In genomic region chr21:36965720-36966065, GRCh38 we compare ENCODE assay signal across 9 cellular contexts. TPM values are rescaled to one million over a fixed set of nuclear protein-coding genes. Genes with fewer than 3 reads are reported as not detected.
DNase-seq lines count a peak whose midpoint lies in the region; ATAC-seq and TF ChIP-seq lines count a peak whose summit lies in the region.
"Had no signal": no experiment of that assay in that cellular context is flagged by ENCODE, and none has a peak within 500 bp of the region (broad histone marks: within the 10 kb centered on the region; RNA-seq: fewer than 3 reads in every experiment).

No MANE protein-coding gene starts in this region.

- POLR2A ChIA-PET in CD8-positive, alpha-beta T cell (lab: Charles Lee), result interaction anchor here (1.5 to 1.7 kb wide), 4 partner anchors 11 to 107 kb away, joined by 3 to 9 read pairs (median 4); partner anchors contain the start of genes PIGP and TTC3

- peaks cover 8% of the 10 kb centered on the region for H3K36me3 Mint-ChIP-seq in CD8-positive, alpha-beta T cell
- H3K36me3 Mint-ChIP-seq in endothelial cell (ENCODE audit: low read depth, unreplicated experiment) (peaks cover 11% of the 10 kb centered on the region), neural progenitor cell (peaks cover 10% of the 10 kb centered on the region)

- no peak overlapping the region for H2AFZ ChIP-seq in OCI-LY1 (ENCODE audit: low read length)
- H2AFZ ChIP-seq in neural progenitor cell (replicated peaks), result peak overlapping the region; percentile 98

- CTCF ChIA-PET in CD8-positive, alpha-beta T cell (lab: Charles Lee), result interaction anchor here (0.9 to 2.5 kb wide), 5 partner anchors 11 to 28 kb away, joined by 4 to 11 read pairs (median 7); no protein-coding TSS in a partner anchor

- H3K79me2 ChIP-seq in OCI-LY1 (ENCODE audit: insufficient read depth, low read length), result no peaks in the 10 kb centered on the region
- H3K79me2 ChIP-seq in neural progenitor cell (ENCODE audit: low read depth), result no peaks in the 10 kb centered on the region

- H3K4me1 ChIP-seq in CD8-positive, alpha-beta T cell (ENCODE audit: insufficient read depth, low read length), result peaks cover 10% of the 10 kb centered on the region
- H3K4me1 ChIP-seq in OCI-LY1 (ENCODE audit: insufficient read depth, low read length, severe bottlenecking) (peaks cover 27% of the 10 kb centered on the region), neural progenitor cell (no peaks in the 10 kb centered on the region)

- DNase-seq in CD8-positive, alpha-beta T cell, result no peak
- no peak for DNase-seq in endothelial cell (ENCODE audit: low spot score)
- DNase-seq in neural progenitor cell (ENCODE audit: low spot score), result no peak
- no peak for DNase-seq in NCI-H2081 treated with DMSO at 0.1 percent for 48 hours (lab: John Stamatoyannopoulos, UW)
- no peak for DNase-seq in AG08396 (ENCODE audit: low spot score)
- DNase-seq in D341Med (ENCODE audit: low spot score), result no peak
- no peak for DNase-seq in SHP77 treated with DMSO at 0.1 percent for 48 hours (lab: John Stamatoyannopoulos, UW)

- no peaks in the 10 kb centered on the region for H3K9me3 ChIP-seq in CD8-positive, alpha-beta T cell (ENCODE audit: low read length)
- H3K9me3 ChIP-seq in OCI-LY1 (ENCODE audit: low read length) (no peaks in the 10 kb centered on the region), neural progenitor cell (ENCODE audit: low read depth) (no peaks in the 10 kb centered on the region)

- no peak for TF ChIP-seq CTCF in CD8-positive, alpha-beta T cell (IDR thresholded peaks at IDR 0.05)
- TF ChIP-seq CTCF in OCI-LY1 (IDR thresholded peaks at IDR 0.05; ENCODE audit: low read length) (no peak), endothelial cell (IDR thresholded peaks at IDR 0.05; ENCODE audit: unreplicated experiment) (no peak), neural progenitor cell (IDR thresholded peaks at IDR 0.05) (no peak)

- H3K36me3 ChIP-seq in CD8-positive, alpha-beta T cell (ENCODE audit: insufficient read depth, low read length), result no peaks in the 10 kb centered on the region
- H3K36me3 ChIP-seq in OCI-LY1 (ENCODE audit: insufficient read depth, low read length) (peaks cover 10% of the 10 kb centered on the region), neural progenitor cell (no peaks in the 10 kb centered on the region)

- H3K9me3 Mint-ChIP-seq in CD8-positive, alpha-beta T cell, result no peaks in the 10 kb centered on the region
- H3K9me3 Mint-ChIP-seq in endothelial cell (ENCODE audit: unreplicated experiment), result no peaks in the 10 kb centered on the region
- H3K9me3 Mint-ChIP-seq in neural progenitor cell, result no peaks in the 10 kb centered on the region

- peaks cover 21% of the 10 kb centered on the region for H3K4me1 Mint-ChIP-seq in CD8-positive, alpha-beta T cell (ENCODE audit: low read depth)
- peaks cover 39% of the 10 kb centered on the region for H3K4me1 Mint-ChIP-seq in endothelial cell (ENCODE audit: unreplicated experiment)
- H3K4me1 Mint-ChIP-seq in neural progenitor cell, result peaks cover 15% of the 10 kb centered on the region

- peak overlapping the region; percentile 66 for H3K4me3 ChIP-seq in CD8-positive, alpha-beta T cell (ENCODE audit: low read depth, low read length)
- H3K4me3 ChIP-seq in OCI-LY1 (ENCODE audit: low read depth, low read length, poor library complexity, severe bottlenecking), result peak overlapping the region; percentile 100
- peak overlapping the region; percentile 94 for H3K4me3 ChIP-seq in neural progenitor cell

- no peaks in the 10 kb centered on the region for H3K27me3 Mint-ChIP-seq in CD8-positive, alpha-beta T cell (ENCODE audit: low read depth)
- peaks cover 6% of the 10 kb centered on the region for H3K27me3 Mint-ChIP-seq in endothelial cell (ENCODE audit: unreplicated experiment)
- H3K27me3 Mint-ChIP-seq in neural progenitor cell (ENCODE audit: insufficient read depth, low read depth), result peaks cover 3% of the 10 kb centered on the region

- H4K20me1 ChIP-seq in OCI-LY1 (ENCODE audit: insufficient read depth, low read length) (no peaks in the 10 kb centered on the region), neural progenitor cell (ENCODE audit: low read depth) (no peaks in the 10 kb centered on the region)

- peak overlapping the region; percentile 85 for H3K4me3 Mint-ChIP-seq in CD8-positive, alpha-beta T cell
- H3K4me3 Mint-ChIP-seq in endothelial cell (ENCODE audit: unreplicated experiment) (peak overlapping the region; percentile 97), neural progenitor cell (peak overlapping the region; percentile 87)

- peak overlapping the region; percentile 89 for H3K4me2 ChIP-seq in OCI-LY1 (ENCODE audit: low read length)
- H3K4me2 ChIP-seq in neural progenitor cell, result peak overlapping the region; percentile 90

- no peaks in the 10 kb centered on the region for H3K9me2 ChIP-seq in OCI-LY1 (ENCODE audit: low read depth, low read length)

- no peaks in the 10 kb centered on the region for H3K27me3 ChIP-seq in CD8-positive, alpha-beta T cell (ENCODE audit: insufficient read depth, low read length)
- H3K27me3 ChIP-seq in OCI-LY1 (ENCODE audit: insufficient read depth, low read length), result no peaks in the 10 kb centered on the region
- H3K27me3 ChIP-seq in neural progenitor cell, result no peaks in the 10 kb centered on the region

- H3K9ac ChIP-seq in OCI-LY1 (ENCODE audit: low read length) (peak overlapping the region; percentile 100), neural progenitor cell (no peak overlapping the region)

- H3F3A ChIP-seq in OCI-LY1 (ENCODE audit: insufficient read depth, low read length) (no peaks in the 10 kb centered on the region), neural progenitor cell (ENCODE audit: low read depth) (peaks cover 28% of the 10 kb centered on the region)

- intact Hi-C loops in CD8-positive, alpha-beta T cell (cut with DNase I, micrococcal nuclease), result loop anchor here (1.0 to 10.0 kb wide), 9 partner anchors 24 to 903 kb away; partner anchors contain the start of genes DYRK1A (in 1 of the 2), PIGP (in 1 of the 2), RIPPLY3 (in 1 of the 2) and SETD4 (in 1 of the 2)

- no peak for ATAC-seq in CD8-positive, alpha-beta T cell

- H3K27ac Mint-ChIP-seq in CD8-positive, alpha-beta T cell, result peak overlapping the region; percentile 90
- H3K27ac Mint-ChIP-seq in endothelial cell (ENCODE audit: unreplicated experiment) (peak overlapping the region; percentile 94), neural progenitor cell (no peak overlapping the region)

- peak overlapping the region; percentile 63 for H3K27ac ChIP-seq in CD8-positive, alpha-beta T cell (ENCODE audit: low read depth, low read length)
- peak overlapping the region; percentile 73 for H3K27ac ChIP-seq in OCI-LY1 (ENCODE audit: low read depth, low read length, poor library complexity, severe bottlenecking)
- H3K27ac ChIP-seq in neural progenitor cell, result no peak overlapping the region

RNA-seq across cellular contexts. Expression of gene HLCS, which starts 0.8 kb away (rescaled TPM):
- total RNA-seq in CD8-positive, alpha-beta T cell, result 10 to 100 TPM in 1 of 2 experiments, 1 to 10 TPM in 1; 9.7 to 13.6 TPM
- total RNA-seq in endothelial cell (ENCODE audit: unreplicated experiment), result 97.4 TPM
- total RNA-seq in neural progenitor cell (ENCODE audit: low replicate concordance), result 20.4 and 25.0 TPM in 2 replicates

RNA-seq across cellular contexts. Expression of gene RIPPLY3, which starts 40.8 kb away (rescaled TPM):
- not detected for total RNA-seq in CD8-positive, alpha-beta T cell
- 86.4 TPM for total RNA-seq in endothelial cell (ENCODE audit: unreplicated experiment)
- 2.8 and 4.3 TPM in 2 replicates for total RNA-seq in neural progenitor cell (ENCODE audit: low replicate concordance)
- total RNA-seq: subcutaneous adipose tissue had no signal

Comparison
In these comparisons a context has a peak if more than half of its experiments do, and no peak if none do; other contexts are left out.
1. RNA of gene RIPPLY3, which starts 40.8 kb away (total RNA-seq): 86.4 TPM in endothelial cell (single experiment); 2.8 to 4.3 TPM in neural progenitor cell and not detected in CD8-positive, alpha-beta T cell; every median in the first group is over 10 times any median in the second.
2. Peak in every context shown above with its lines, with median percentiles within 50 percentile points of each other: H3K4me3 ChIP-seq and H3K4me3 Mint-ChIP-seq.